ENCODE assay signal across 8 cellular contexts in genomic region chr2:151289972-151290335, GRCh38. TPM values are rescaled to one million over a fixed set of nuclear protein-coding genes. Genes with fewer than 3 reads are reported as not detected.
DNase-seq lines count a peak whose midpoint lies in the region; ATAC-seq and TF ChIP-seq lines count a peak whose summit lies in the region.

No MANE protein-coding gene starts in this region.

- TF ChIP-seq CTCF in DOHH2 (IDR thresholded peaks at IDR 0.05; ENCODE audit: low read depth, low read length, poor library complexity, severe bottlenecking) (no peak), fibroblast of villous mesenchyme (IDR thresholded peaks at IDR 0.05; ENCODE audit: insufficient read depth, low read depth, low read length) (no peak)
- no peak for TF ChIP-seq CTCF in activated CD8-positive, alpha-beta T cell treated with anti-CD3 and anti-CD28 coated beads for 36 hours (IDR thresholded peaks at IDR 0.05)

- H3K27me3 ChIP-seq in DOHH2 (ENCODE audit: control insufficient read depth, low read length) = no peaks in the 10 kb centered on the region
- H3K27me3 ChIP-seq in trophoblast cell (ENCODE audit: insufficient read depth, low read length) = no peaks in the 10 kb centered on the region

- H3K79me1 ChIP-seq in trophoblast cell (ENCODE audit: low read length) = peaks cover 5% of the 10 kb centered on the region

- H3K9me2 ChIP-seq in DOHH2 (replicated peaks; ENCODE audit: control insufficient read depth, low read length) = no peaks in the 10 kb centered on the region

- POLR2A ChIA-PET in activated CD8-positive, alpha-beta T cell treated with anti-CD3 and anti-CD28 coated beads for 36 hours (lab: Charles Lee) = interaction anchor here (0.6 to 2.5 kb wide), 5 partner anchors 12 to 443 kb away, joined by 3 to 15 read pairs (median 5); partner anchors contain the start of gene RBM43

- H3K9ac ChIP-seq in trophoblast cell (ENCODE audit: low read length) = no peak overlapping the region

- no peak overlapping the region for H2BK120ac ChIP-seq in trophoblast cell (ENCODE audit: insufficient read depth, low read length, poor library complexity)

- peaks cover 16% of the 10 kb centered on the region for H3K36me3 Mint-ChIP-seq in activated CD8-positive, alpha-beta T cell treated with anti-CD3 and anti-CD28 coated beads for 36 hours (ENCODE audit: low read depth)

- CTCF ChIA-PET in activated CD8-positive, alpha-beta T cell treated with anti-CD3 and anti-CD28 coated beads for 36 hours (lab: Charles Lee) = interaction anchor here (1.3 to 1.7 kb wide), 3 partner anchors 26 to 51 kb away, joined by 3 to 4 read pairs (median 4); partner anchors contain the start of gene RBM43

- no peak overlapping the region for H2BK5ac ChIP-seq in trophoblast cell (ENCODE audit: low read depth, low read length, poor library complexity)

- peaks cover 23% of the 10 kb centered on the region for H3K4me1 ChIP-seq in DOHH2 (ENCODE audit: control insufficient read depth, low read length)
- no peaks in the 10 kb centered on the region for H3K4me1 ChIP-seq in trophoblast cell (ENCODE audit: control insufficient read depth in 1 of 2, insufficient read depth in 2 of 2, low read length in 2 of 2)

- no peak overlapping the region for H2AK5ac ChIP-seq in trophoblast cell (ENCODE audit: low read length)

- H3K4me2 ChIP-seq in DOHH2 (ENCODE audit: low read length) = peak overlapping the region; percentile 78
- H3K4me2 ChIP-seq in trophoblast cell (ENCODE audit: low read length) = peak overlapping the region; percentile 65

- H3K27ac Mint-ChIP-seq in activated CD8-positive, alpha-beta T cell treated with anti-CD3 and anti-CD28 coated beads for 36 hours = peak overlapping the region; percentile 94

- H4K8ac ChIP-seq in trophoblast cell (ENCODE audit: low read depth, low read length) = no peak overlapping the region

- H4K20me1 ChIP-seq in DOHH2 (ENCODE audit: control insufficient read depth, insufficient read depth, low read depth, low read length) = no peaks in the 10 kb centered on the region

- peak overlapping the region; percentile 75 for H3K4me3 ChIP-seq in DOHH2 (ENCODE audit: low read length)
- peak overlapping the region; percentile 65 for H3K4me3 ChIP-seq in fibroblast of villous mesenchyme (ENCODE audit: low read depth, low read length)
- no peak overlapping the region for H3K4me3 ChIP-seq in trophoblast cell (ENCODE audit: low read depth, low read length)

- H3K4ac ChIP-seq in trophoblast cell (ENCODE audit: low read depth, low read length) = no peak overlapping the region

- H3K9me3 ChIP-seq in DOHH2 (ENCODE audit: control insufficient read depth, insufficient read depth, low read length) (no peaks in the 10 kb centered on the region), trophoblast cell (ENCODE audit: insufficient read depth, low read depth, low read length) (no peaks in the 10 kb centered on the region)

- no peak overlapping the region for H4K12ac ChIP-seq in trophoblast cell (ENCODE audit: low read depth, low read length)

- H3K18ac ChIP-seq in trophoblast cell (ENCODE audit: low read length) = no peak overlapping the region

- DNase-seq in activated CD8-positive, alpha-beta T cell treated with anti-CD3 and anti-CD28 coated beads for 36 hours = peak; percentile 31
- DNase-seq in fibroblast of villous mesenchyme (ENCODE audit: low read depth) = peak; percentile 91
- DNase-seq in trophoblast cell = peak; percentile 93 to 99
- no peak for DNase-seq in NCI-H69 (lab: John Stamatoyannopoulos, UW)
- DNase-seq in T1000 (lab: John Stamatoyannopoulos, UW) = no peak

- ATAC-seq in GM19452 (IDR thresholded peaks at IDR 0.05; ENCODE audit: unreplicated experiment) (peak; percentile 33), HG03457 (IDR thresholded peaks at IDR 0.05; ENCODE audit: unreplicated experiment) (peak; percentile 8)
- peak; percentile 11 for ATAC-seq in activated CD8-positive, alpha-beta T cell treated with anti-CD3 and anti-CD28 coated beads for 36 hours

- no CpG with 5 or more reads among the region's 6 CpGs for WGBS in trophoblast cell (ENCODE audit: extremely low coverage, insufficient coverage, insufficient read length)

- H3K27me3 Mint-ChIP-seq in activated CD8-positive, alpha-beta T cell treated with anti-CD3 and anti-CD28 coated beads for 36 hours = no peaks in the 10 kb centered on the region

- peak overlapping the region; percentile 74 for H3K27ac ChIP-seq in DOHH2 (ENCODE audit: low read depth, low read length)
- peak overlapping the region; percentile 48 for H3K27ac ChIP-seq in trophoblast cell (ENCODE audit: low read depth, low read length)

- H3F3A ChIP-seq in DOHH2 (ENCODE audit: control insufficient read depth, insufficient read depth) = no peaks in the 10 kb centered on the region

- intact Hi-C loops in activated CD8-positive, alpha-beta T cell treated with anti-CD3 and anti-CD28 coated beads for 36 hours (cut with micrococcal nuclease) = no loop called here

- H3K79me2 ChIP-seq in DOHH2 (ENCODE audit: control insufficient read depth, low read length) = peaks cover 34% of the 10 kb centered on the region
- H3K79me2 ChIP-seq in trophoblast cell (ENCODE audit: control insufficient read depth, insufficient read depth, low read length, poor library complexity) = peaks cover 4% of the 10 kb centered on the region

- no peaks in the 10 kb centered on the region for H3K9me3 Mint-ChIP-seq in activated CD8-positive, alpha-beta T cell treated with anti-CD3 and anti-CD28 coated beads for 36 hours

- no peak overlapping the region for H2AFZ ChIP-seq in trophoblast cell (ENCODE audit: insufficient read depth, low read length, poor library complexity)

- H3K36me3 ChIP-seq in DOHH2 (ENCODE audit: control insufficient read depth, low read length) (no peaks in the 10 kb centered on the region), trophoblast cell (ENCODE audit: control insufficient read depth in 1 of 2, insufficient read depth in 2 of 2, low read length in 2 of 2) (no peaks in the 10 kb centered on the region)

- no peak overlapping the region for H2BK12ac ChIP-seq in trophoblast cell (ENCODE audit: low read length)

- no peak overlapping the region for H3K14ac ChIP-seq in trophoblast cell (ENCODE audit: low read length)

- H3K4me1 Mint-ChIP-seq in activated CD8-positive, alpha-beta T cell treated with anti-CD3 and anti-CD28 coated beads for 36 hours (ENCODE audit: low read depth) = peaks cover 33% of the 10 kb centered on the region

- no peak overlapping the region for H4K91ac ChIP-seq in trophoblast cell (ENCODE audit: low read depth, low read length)

- H3K23ac ChIP-seq in trophoblast cell (ENCODE audit: low read length) = no peak overlapping the region

- peak overlapping the region; percentile 88 for H3K4me3 Mint-ChIP-seq in activated CD8-positive, alpha-beta T cell treated with anti-CD3 and anti-CD28 coated beads for 36 hours

RNA-seq across cellular contexts. Expression of gene NMI, which starts 0.5 kb away (rescaled TPM):
- total RNA-seq in activated CD8-positive, alpha-beta T cell treated with anti-CD3 and anti-CD28 coated beads for 36 hours = 10 to 100 TPM; 28.4 to 28.5 TPM
- total RNA-seq in fibroblast of villous mesenchyme = 13.9 and 14.7 TPM in 2 replicates
- 3.6 and 4.0 TPM in 2 replicates for polyA plus RNA-seq in trophoblast cell (2013)

RNA-seq across cellular contexts. Expression of gene RBM43, which starts 28.3 kb away (rescaled TPM):
- total RNA-seq in activated CD8-positive, alpha-beta T cell treated with anti-CD3 and anti-CD28 coated beads for 36 hours = 1 to 10 TPM; 3.4 to 3.5 TPM
- total RNA-seq in fibroblast of villous mesenchyme = 4.2 and 4.7 TPM in 2 replicates
- 0.83 and 1.0 TPM in 2 replicates for polyA plus RNA-seq in trophoblast cell (2013)

Comparison
In these comparisons a context has a peak if more than half of its experiments do, and no peak if none do; other contexts are left out.
1. DNase-seq: peak in activated CD8-positive, alpha-beta T cell treated with anti-CD3 and anti-CD28 coated beads for 36 hours (single experiment), fibroblast of villous mesenchyme (single experiment) and trophoblast cell (2 of 2); none in NCI-H69 (single experiment) and T1000 (single experiment).
2. Peak in every context shown above with its lines, with median percentiles within 50 percentile points of each other: ATAC-seq.